8 cellular contexts compared by ENCODE assay signal in genomic region chr15:89878323-89878722, GRCh38. TPM values are rescaled to one million over a fixed set of nuclear protein-coding genes. Genes with fewer than 3 reads are reported as not detected.
"Had no signal": no experiment of that assay in that cellular context is flagged by ENCODE, and none has a peak within 500 bp of the region (broad histone marks: within the 10 kb centered on the region; RNA-seq: fewer than 3 reads in every experiment).

No MANE protein-coding gene starts in this region.

- DNase-seq: GDM1, GF-D8 had no signal

- H3K4me3 ChIP-seq: GM12878 had no signal

- ATAC-seq: GM12878 had no signal

- FAIRE-seq: G401.6, GM12878, GM12891, GM12892, GM18507, GM19239 had no signal

RNA-seq across cellular contexts. Expression of gene ARPIN, which starts 34.4 kb away (rescaled TPM):
- total RNA-seq: GM12878 had no signal
